Comparison of ENCODE assay signal across 25 cellular contexts in the genomic region with DNA sequence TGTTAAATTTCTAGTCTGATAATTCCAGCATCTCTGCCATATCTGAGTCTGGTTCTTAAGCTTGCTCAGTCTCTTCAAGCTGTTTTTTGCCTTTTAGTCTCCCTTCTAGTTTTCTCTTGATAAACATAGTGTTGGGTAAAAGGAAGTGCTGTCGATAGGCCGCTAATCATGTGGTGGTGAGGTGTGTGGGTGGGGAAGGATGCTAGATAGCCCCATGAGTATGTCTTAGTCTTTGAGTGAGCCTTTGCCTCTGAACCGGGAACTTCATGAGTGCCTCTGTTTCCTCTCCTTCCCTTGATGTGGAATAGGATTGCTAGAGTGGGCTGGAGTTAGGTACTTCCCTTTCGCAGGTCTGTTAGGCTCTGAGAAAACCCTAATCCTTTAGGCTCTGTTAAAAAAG.
"Had no signal": no experiment of that assay in that cellular context is flagged by ENCODE, and none has a peak within 500 bp of the region (broad histone marks: within the 10 kb centered on the region; RNA-seq: fewer than 3 reads in every experiment).

No MANE protein-coding gene starts in this region.

- H3K27me3 ChIP-seq: spleen, testis, transverse colon had no signal

- H2AFZ ChIP-seq: parathyroid adenoma had no signal

- H3K27ac ChIP-seq: parathyroid adenoma, spleen, testis, transverse colon had no signal

- H3K9ac ChIP-seq: parathyroid adenoma had no signal

- H3K4me1 ChIP-seq: parathyroid adenoma, spleen, testis, transverse colon had no signal

- ATAC-seq: activated naive CD4-positive, alpha-beta T cell treated with anti-CD3 and anti-CD28 coated beads, Interleukin-2, amount 50 U/mL, for 72 hours; effector memory CD8-positive, alpha-beta T cell; left colon; right cardiac atrium; stimulated activated naive CD8-positive, alpha-beta T cell treated with anti-CD3 and anti-CD28 coated beads, Interleukin-15, Interleukin-2, amounts not matched to agents 100 U/mL and 50 U/mL, for 24 hours had no signal

- H3K36me3 ChIP-seq: spleen, transverse colon had no signal

- DNase-seq: activated CD4-positive, alpha-beta memory T cell treated with anti-CD3 and anti-CD28 coated beads for 36 hours; activated CD4-positive, alpha-beta T cell treated with anti-CD3 and anti-CD28 coated beads, Interleukin-2, amount 10 ng/mL, durations not matched to agents 24 days and 14 days; activated CD4-positive, CD25-positive, alpha-beta regulatory T cell treated with anti-CD3 and anti-CD28 coated beads, Interleukin-2, amount 50 U/mL, for 72 hours; activated T-cell treated with anti-CD3 and anti-CD28 coated beads, Interleukin-2, amount 50 U/mL, for 48 hours; aorta; caudate nucleus; cortex of kidney; effector memory CD8-positive, alpha-beta T cell; erythroblast; foreskin fibroblast; head of caudate nucleus; hippocampal formation; left colon; mammary epithelial cell; naive B cell; nephron progenitor cell; nucleus accumbens; right cardiac atrium; spleen; stimulated activated naive CD8-positive, alpha-beta T cell treated with anti-CD3 and anti-CD28 coated beads, Interleukin-15, Interleukin-2, amounts not matched to agents 100 U/mL and 50 U/mL, for 24 hours; T-helper 2 cell; testis; transverse colon had no signal

- H3K79me2 ChIP-seq: parathyroid adenoma had no signal

- H3K9me3 ChIP-seq: spleen, testis, transverse colon had no signal

- H3K4me3 ChIP-seq: spleen, testis, transverse colon had no signal
